In the genomic region with DNA sequence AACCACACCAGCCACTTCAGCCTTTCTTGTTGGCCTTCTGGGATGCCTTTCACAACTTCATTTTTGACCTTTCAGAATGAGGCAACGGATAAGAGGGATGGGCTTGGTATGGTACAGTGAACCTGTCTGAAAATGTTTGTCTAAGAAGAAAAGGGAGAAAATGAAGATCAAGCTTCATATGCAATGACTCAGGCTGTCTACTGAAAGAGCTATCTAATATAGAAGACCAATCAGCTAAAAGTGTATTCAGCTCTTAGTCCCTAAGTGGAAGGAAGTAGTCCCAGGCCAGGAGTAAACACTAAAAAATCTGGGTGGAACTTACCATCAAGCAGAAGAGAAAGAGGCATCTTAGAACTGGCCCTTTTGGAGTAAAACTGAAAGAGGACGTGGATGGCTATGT, we compare ENCODE assay signal across 27 cellular contexts. TPM values are rescaled to one million over a fixed set of nuclear protein-coding genes. Genes with fewer than 3 reads are reported as not detected.
"Had no signal": no experiment of that assay in that cellular context is flagged by ENCODE, and none has a peak within 500 bp of the region (broad histone marks: within the 10 kb centered on the region; RNA-seq: fewer than 3 reads in every experiment).

No MANE protein-coding gene starts in this region.

- H3K36me3 ChIP-seq: breast epithelium, stomach, suprapubic skin, transverse colon had no signal

- H3K4me1 ChIP-seq: breast epithelium, stomach, suprapubic skin, transverse colon had no signal

- H3K4me3 ChIP-seq: breast epithelium, coronary artery, mucosa of descending colon, stomach, suprapubic skin, transverse colon had no signal

- DNase-seq: activated B cell treated with CpG ODN at 0.5 μM for 24 hours; activated CD4-positive, alpha-beta T cell treated with anti-CD3 and anti-CD28 coated beads for 4 hours; activated CD4-positive, alpha-beta T cell treated with anti-CD3 and anti-CD28 coated beads, Interleukin-2, amount 50 U/mL, for 48 hours; activated naive CD4-positive, alpha-beta T cell treated with Interleukin-2 at 50 U/mL for 16 hours; activated naive CD8-positive, alpha-beta T cell treated with anti-CD3 and anti-CD28 coated beads, Interleukin-2, amount 10 ng/mL, durations not matched to agents 7 days and 5 days; activated T-cell treated with anti-CD3 and anti-CD28 coated beads, Interleukin-2, amount 50 U/mL, for 48 hours; amniotic stem cell; erythroblast; foreskin melanocyte; mesenchymal stem cell; mucosa of descending colon; nucleus accumbens; posterior cingulate gyrus; small intestine; stimulated activated CD4-positive, alpha-beta T cell treated with anti-CD3 and anti-CD28 coated beads, Interleukin-15, amount 100 ng/mL, for 24 hours; stomach; T-helper 9 cell; transverse colon had no signal

- H3K27ac ChIP-seq: breast epithelium, coronary artery, stomach, suprapubic skin, transverse colon had no signal

- ATAC-seq: mucosa of descending colon; sciatic nerve; stimulated activated memory B cell treated with anti-CD40 and anti-IgM and Interleukin-4, amounts not matched to agents 10 μg/mL and 1 μg/mL and 100 μg/mL, for 72 hours had no signal

- H3K36me3 Mint-ChIP-seq: activated naive CD8-positive, alpha-beta T cell treated with anti-CD3 and anti-CD28 coated beads, Interleukin-2, amount 10 ng/mL, durations not matched to agents 7 days and 5 days; stimulated activated memory B cell treated with anti-CD40 and anti-IgM and Interleukin-4, amounts not matched to agents 10 μg/mL and 1 μg/mL and 100 μg/mL, for 72 hours had no signal

- H3K27me3 ChIP-seq: breast epithelium, stomach, suprapubic skin, transverse colon had no signal

- FAIRE-seq: small intestine had no signal

- H3K27ac Mint-ChIP-seq: activated B cell treated with CpG ODN at 0.5 μM for 24 hours; activated naive CD8-positive, alpha-beta T cell treated with anti-CD3 and anti-CD28 coated beads, Interleukin-2, amount 10 ng/mL, durations not matched to agents 7 days and 5 days; stimulated activated memory B cell treated with anti-CD40 and anti-IgM and Interleukin-4, amounts not matched to agents 10 μg/mL and 1 μg/mL and 100 μg/mL, for 72 hours had no signal

- H3K4me3 Mint-ChIP-seq: activated B cell treated with CpG ODN at 0.5 μM for 24 hours; activated naive CD8-positive, alpha-beta T cell treated with anti-CD3 and anti-CD28 coated beads, Interleukin-2, amount 10 ng/mL, durations not matched to agents 7 days and 5 days; stimulated activated memory B cell treated with anti-CD40 and anti-IgM and Interleukin-4, amounts not matched to agents 10 μg/mL and 1 μg/mL and 100 μg/mL, for 72 hours had no signal

- H3K9me3 ChIP-seq: mucosa of descending colon, suprapubic skin, transverse colon had no signal

- H3K4me1 Mint-ChIP-seq: activated B cell treated with CpG ODN at 0.5 μM for 24 hours; activated naive CD8-positive, alpha-beta T cell treated with anti-CD3 and anti-CD28 coated beads, Interleukin-2, amount 10 ng/mL, durations not matched to agents 7 days and 5 days; stimulated activated memory B cell treated with anti-CD40 and anti-IgM and Interleukin-4, amounts not matched to agents 10 μg/mL and 1 μg/mL and 100 μg/mL, for 72 hours had no signal

RNA-seq across cellular contexts. Expression of gene UPK1B, which starts 12.2 kb away (rescaled TPM):
- total RNA-seq: activated B cell treated with CpG ODN at 0.5 μM for 24 hours; activated naive CD8-positive, alpha-beta T cell treated with anti-CD3 and anti-CD28 coated beads, Interleukin-2, amount 10 ng/mL, durations not matched to agents 7 days and 5 days; mucosa of descending colon; T-helper 1 cell treated with Interleukin-12 subunit alpha and Interleukin-12 subunit beta and Interleukin-4 antibody, amounts not matched to agents 30 ng/mL and 1 ng/mL, for 36 hours had no signal
- polyA plus RNA-seq: neural cell, small intestine had no signal

RNA-seq across cellular contexts. Expression of gene TEX55, which starts 15.3 kb away (rescaled TPM):
- total RNA-seq: activated B cell treated with CpG ODN at 0.5 μM for 24 hours; activated naive CD8-positive, alpha-beta T cell treated with anti-CD3 and anti-CD28 coated beads, Interleukin-2, amount 10 ng/mL, durations not matched to agents 7 days and 5 days; breast epithelium; liver; mucosa of descending colon; renal cortical epithelial cell; sciatic nerve; stomach; suprapubic skin; T-helper 1 cell treated with Interleukin-12 subunit alpha and Interleukin-12 subunit beta and Interleukin-4 antibody, amounts not matched to agents 30 ng/mL and 1 ng/mL, for 36 hours; transverse colon had no signal
- polyA plus RNA-seq: liver, neural cell, small intestine, stomach had no signal
